15 cellular contexts compared by ENCODE assay signal in the genomic region with DNA sequence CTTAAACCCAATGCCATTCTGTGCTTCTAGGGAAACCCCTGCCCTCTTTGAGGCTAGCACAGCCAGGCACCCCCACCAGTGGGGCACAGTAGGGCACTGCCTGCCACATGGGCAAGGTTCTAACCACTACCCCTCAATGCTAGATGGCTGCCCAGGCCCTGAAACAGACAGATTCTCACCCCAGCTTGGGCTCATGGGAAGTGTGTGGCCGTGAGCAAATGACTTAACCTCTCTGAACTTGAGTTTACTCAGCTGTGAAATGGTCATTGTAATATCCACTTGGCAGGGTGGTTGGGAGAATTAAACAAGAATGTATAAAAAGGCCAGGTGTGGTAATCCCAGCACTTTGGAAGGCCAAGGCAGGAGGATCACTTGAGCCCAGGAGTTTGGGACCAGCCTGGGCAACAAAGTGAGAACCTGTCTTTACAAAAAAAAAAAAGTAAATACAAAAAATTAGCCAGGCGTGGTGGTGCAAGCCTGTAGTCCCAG. TPM values are rescaled to one million over a fixed set of nuclear protein-coding genes. Genes with fewer than 3 reads are reported as not detected.
DNase-seq lines count a peak whose midpoint lies in the region; ATAC-seq, FAIRE-seq and TF ChIP-seq lines count a peak whose summit lies in the region.
"Had no signal": no experiment of that assay in that cellular context is flagged by ENCODE, and none has a peak within 500 bp of the region (broad histone marks: within the 10 kb centered on the region; RNA-seq: fewer than 3 reads in every experiment).

No MANE protein-coding gene starts in this region.

- TF ChIP-seq CTCF in astrocyte (IDR thresholded peaks at IDR 0.05; ENCODE audit: insufficient read depth, low read depth, low read length) (no peak), lower lobe of right lung (IDR thresholded peaks at IDR 0.05) (no peak), type B pancreatic cell (conservative IDR thresholded peaks at IDR 0.05) (no peak), foreskin keratinocyte (conservative IDR thresholded peaks at IDR 0.05) (no peak)

- H3K36me3 Mint-ChIP-seq in activated CD4-positive, alpha-beta T cell treated with anti-CD3 and anti-CD28 coated beads, Interleukin-2, amount 10 ng/mL, durations not matched to agents 24 days and 14 days (ENCODE audit: low read depth) = peaks cover 12% of the 10 kb centered on the region
- H3K36me3 Mint-ChIP-seq in astrocyte (ENCODE audit: low read depth, unreplicated experiment) = peaks cover 16% of the 10 kb centered on the region
- peaks cover 4% of the 10 kb centered on the region for H3K36me3 Mint-ChIP-seq in type B pancreatic cell

- ATAC-seq in lower lobe of right lung (no peak), foreskin keratinocyte (no peak)

- peaks cover 13% of the 10 kb centered on the region for H3K79me2 ChIP-seq in astrocyte (ENCODE audit: insufficient read depth, low read length)

- H3K4me1 Mint-ChIP-seq in activated CD4-positive, alpha-beta T cell treated with anti-CD3 and anti-CD28 coated beads, Interleukin-2, amount 10 ng/mL, durations not matched to agents 24 days and 14 days = peaks cover 9% of the 10 kb centered on the region
- H3K4me1 Mint-ChIP-seq in astrocyte (ENCODE audit: low read depth, unreplicated experiment) (peaks cover 21% of the 10 kb centered on the region), type B pancreatic cell (ENCODE audit: unreplicated experiment) (peaks cover 18% of the 10 kb centered on the region)

- H3K4me3 ChIP-seq in astrocyte (ENCODE audit: insufficient read depth, low read depth, low read length) (no peak overlapping the region), lower lobe of right lung (no peak overlapping the region)
- H3K4me3 ChIP-seq: A549, spleen had no signal

- no peaks in the 10 kb centered on the region for H3K27me3 Mint-ChIP-seq in activated CD4-positive, alpha-beta T cell treated with anti-CD3 and anti-CD28 coated beads, Interleukin-2, amount 10 ng/mL, durations not matched to agents 24 days and 14 days
- no peaks in the 10 kb centered on the region for H3K27me3 Mint-ChIP-seq in astrocyte (ENCODE audit: low read depth, unreplicated experiment)
- no peaks in the 10 kb centered on the region for H3K27me3 Mint-ChIP-seq in type B pancreatic cell

- H3K27ac ChIP-seq in astrocyte (ENCODE audit: low read depth, low read length) (no peak overlapping the region), lower lobe of right lung (peak overlapping the region; percentile 10), foreskin keratinocyte (no peak overlapping the region)
- H3K27ac ChIP-seq: A549, spleen had no signal

- H2AFZ ChIP-seq in astrocyte (ENCODE audit: low read depth, low read length) = no peak overlapping the region

- H3K4me3 Mint-ChIP-seq in activated CD4-positive, alpha-beta T cell treated with anti-CD3 and anti-CD28 coated beads, Interleukin-2, amount 10 ng/mL, durations not matched to agents 24 days and 14 days = no peak overlapping the region
- H3K4me3 Mint-ChIP-seq in astrocyte (ENCODE audit: unreplicated experiment) (no peak overlapping the region), type B pancreatic cell (no peak overlapping the region)

- peak overlapping the region; percentile 40 for H3K27ac Mint-ChIP-seq in activated CD4-positive, alpha-beta T cell treated with anti-CD3 and anti-CD28 coated beads, Interleukin-2, amount 10 ng/mL, durations not matched to agents 24 days and 14 days
- H3K27ac Mint-ChIP-seq in astrocyte (ENCODE audit: unreplicated experiment) (peak overlapping the region; percentile 53), type B pancreatic cell (peak overlapping the region; percentile 26)

- H3K9me3 ChIP-seq in astrocyte (ENCODE audit: insufficient read depth, low read depth, low read length) (no peaks in the 10 kb centered on the region), lower lobe of right lung (no peaks in the 10 kb centered on the region)
- H3K9me3 ChIP-seq: A549, spleen had no signal

- H3K9me3 Mint-ChIP-seq in activated CD4-positive, alpha-beta T cell treated with anti-CD3 and anti-CD28 coated beads, Interleukin-2, amount 10 ng/mL, durations not matched to agents 24 days and 14 days = no peaks in the 10 kb centered on the region
- no peaks in the 10 kb centered on the region for H3K9me3 Mint-ChIP-seq in astrocyte (ENCODE audit: unreplicated experiment)
- H3K9me3 Mint-ChIP-seq in type B pancreatic cell = no peaks in the 10 kb centered on the region

- peaks cover 59% of the 10 kb centered on the region for H4K20me1 ChIP-seq in astrocyte (ENCODE audit: insufficient read depth, low read length)

- peak overlapping the region; percentile 38 for H3K9ac ChIP-seq in astrocyte (ENCODE audit: low read length)

- H3K4me1 ChIP-seq in astrocyte (ENCODE audit: insufficient read depth, low read length) (peaks cover 20% of the 10 kb centered on the region), lower lobe of right lung (peaks cover 47% of the 10 kb centered on the region), foreskin keratinocyte (peaks cover 8% of the 10 kb centered on the region)

- no peak for FAIRE-seq in astrocyte (lab: Jason Lieb, UNC)
- FAIRE-seq: A549, G401.6 had no signal

- intact Hi-C loops in activated CD4-positive, alpha-beta T cell treated with anti-CD3 and anti-CD28 coated beads, Interleukin-2, amount 10 ng/mL, durations not matched to agents 24 days and 14 days (cut with micrococcal nuclease) = loop anchor here (5.0 kb wide), 1 partner anchor 34 kb away; no protein-coding TSS in a partner anchor
- intact Hi-C loops in lower lobe of right lung (cut with DNase I) = no loop called here

- H3K36me3 ChIP-seq in astrocyte (ENCODE audit: insufficient read depth, low read length) (peaks cover 14% of the 10 kb centered on the region), lower lobe of right lung (peaks cover 52% of the 10 kb centered on the region)

- no peak for DNase-seq in activated CD4-positive, alpha-beta T cell treated with anti-CD3 and anti-CD28 coated beads, Interleukin-2, amount 10 ng/mL, durations not matched to agents 24 days and 14 days
- DNase-seq in activated CD4-positive, alpha-beta T cell treated with anti-CD3 and anti-CD28 coated beads, Interleukin-2, amount 50 U/mL, for 4 hours = no peak
- DNase-seq in astrocyte (ENCODE audit: low read depth) (no peak), lower lobe of right lung (no peak), type B pancreatic cell (ENCODE audit: extremely low spot score, unreplicated experiment) (no peak), foreskin keratinocyte (no peak), hypothalamus (lab: John Stamatoyannopoulos, UW) (no peak)
- no peak for DNase-seq in effector CD8-positive, alpha-beta T cell (lab: John Stamatoyannopoulos, UW)
- DNase-seq: activated gamma-delta T cell; effector memory CD4-positive, alpha-beta T cell; NCI-H1105 treated with DMSO at 0.1 percent for 48 hours; spleen had no signal

- H3K4me2 ChIP-seq in astrocyte (ENCODE audit: low read length) = no peak overlapping the region
- H3K4me2 ChIP-seq: A549 had no signal

- H3K27me3 ChIP-seq in astrocyte (ENCODE audit: insufficient read depth, low read length) = no peaks in the 10 kb centered on the region
- H3K27me3 ChIP-seq in lower lobe of right lung (ENCODE audit: low read depth) = no peaks in the 10 kb centered on the region
- no peaks in the 10 kb centered on the region for H3K27me3 ChIP-seq in foreskin keratinocyte

RNA-seq across cellular contexts. Expression of a gene that starts 22.4 kb away (rescaled TPM):
- 0.37 TPM in 1 of 2 replicates, not detected in the other for total RNA-seq in activated CD4-positive, alpha-beta T cell treated with anti-CD3 and anti-CD28 coated beads, Interleukin-2, amount 10 ng/mL, durations not matched to agents 24 days and 14 days
- total RNA-seq in astrocyte (not detected in 2 replicates), lower lobe of right lung (1.2 TPM), type B pancreatic cell (ENCODE audit: low replicate concordance) (0.64 and 0.70 TPM in 2 replicates), foreskin keratinocyte (0.10 and 0.21 TPM in 2 replicates)
- polyA plus RNA-seq in foreskin keratinocyte = 0.10 and 0.13 TPM in 2 replicates
- total RNA-seq: spleen had no signal

RNA-seq across cellular contexts. Expression of a gene that starts 22.5 kb away (rescaled TPM):
- 113 TPM in 2 replicates for total RNA-seq in activated CD4-positive, alpha-beta T cell treated with anti-CD3 and anti-CD28 coated beads, Interleukin-2, amount 10 ng/mL, durations not matched to agents 24 days and 14 days
- total RNA-seq in astrocyte (129 and 149 TPM in 2 replicates), lower lobe of right lung (60.3 TPM), type B pancreatic cell (ENCODE audit: low replicate concordance) (92.0 and 99.6 TPM in 2 replicates), foreskin keratinocyte (80.0 and 101 TPM in 2 replicates)
- polyA plus RNA-seq in foreskin keratinocyte = 191 and 200 TPM in 2 replicates

RNA-seq across cellular contexts. Expression of a gene that starts 24.9 kb away (rescaled TPM):
- total RNA-seq in activated CD4-positive, alpha-beta T cell treated with anti-CD3 and anti-CD28 coated beads, Interleukin-2, amount 10 ng/mL, durations not matched to agents 24 days and 14 days = 27.3 and 27.7 TPM in 2 replicates
- total RNA-seq in astrocyte (124 and 131 TPM in 2 replicates), lower lobe of right lung (32.2 TPM), type B pancreatic cell (ENCODE audit: low replicate concordance) (56.5 and 107 TPM in 2 replicates), foreskin keratinocyte (112 and 123 TPM in 2 replicates)
- polyA plus RNA-seq in foreskin keratinocyte = 63.8 and 76.6 TPM in 2 replicates

RNA-seq across cellular contexts. Expression of a gene that starts 53.4 kb away (rescaled TPM):
- not detected in 2 replicates for total RNA-seq in activated CD4-positive, alpha-beta T cell treated with anti-CD3 and anti-CD28 coated beads, Interleukin-2, amount 10 ng/mL, durations not matched to agents 24 days and 14 days
- total RNA-seq in astrocyte (0.10 and 0.34 TPM in 2 replicates), lower lobe of right lung (not detected), type B pancreatic cell (ENCODE audit: low replicate concordance) (0.29 and 5.9 TPM in 2 replicates), foreskin keratinocyte (0.14 TPM in 1 of 2 replicates, not detected in the other)
- polyA plus RNA-seq in foreskin keratinocyte = 0.03 TPM in 1 of 2 replicates, not detected in the other
- total RNA-seq: activated CD8-positive, alpha-beta memory T cell treated with anti-CD3 and anti-CD28 coated beads for 36 hours had no signal
- polyA plus RNA-seq: A549 had no signal
